In the genomic region with DNA sequence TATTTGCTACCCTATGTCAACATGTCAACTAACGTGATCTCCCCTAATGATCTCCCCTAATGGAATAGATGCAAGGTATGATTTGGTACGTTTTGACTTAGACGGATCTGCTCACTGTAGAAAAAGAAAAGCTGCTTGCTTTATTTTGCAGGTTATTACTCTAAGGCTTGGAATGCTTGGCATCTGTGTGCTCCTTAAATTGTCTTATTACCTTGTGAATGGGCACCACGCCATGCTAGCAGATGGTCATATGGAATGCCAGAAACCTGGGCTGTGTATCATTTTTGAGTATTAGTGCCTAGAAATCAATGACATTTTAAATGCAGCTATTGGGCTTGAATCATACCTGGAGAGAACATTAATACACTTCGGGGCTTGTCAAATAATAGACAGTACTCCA, we compare ENCODE assay signal across 21 cellular contexts. TPM values are rescaled to one million over a fixed set of nuclear protein-coding genes. Genes with fewer than 3 reads are reported as not detected.
DNase-seq lines count a peak whose midpoint lies in the region; ATAC-seq, FAIRE-seq and TF ChIP-seq lines count a peak whose summit lies in the region.
"Had no signal": no experiment of that assay in that cellular context is flagged by ENCODE, and none has a peak within 500 bp of the region (broad histone marks: within the 10 kb centered on the region; RNA-seq: fewer than 3 reads in every experiment).

No MANE protein-coding gene starts in this region.

- H3K27ac ChIP-seq in breast epithelium (no peak overlapping the region), astrocyte (ENCODE audit: low read depth, low read length) (no peak overlapping the region), foreskin keratinocyte (peak overlapping the region; percentile 14)
- H3K27ac ChIP-seq: BLaER1 had no signal

- H3K9ac ChIP-seq in astrocyte (ENCODE audit: low read length), result no peak overlapping the region
- H3K9ac ChIP-seq: BLaER1 had no signal

- ATAC-seq in foreskin keratinocyte, result peak; percentile 77

- H3K4me3 Mint-ChIP-seq in MCF 10A (ENCODE audit: unreplicated experiment), result peak overlapping the region; percentile 17
- H3K4me3 Mint-ChIP-seq in astrocyte (ENCODE audit: unreplicated experiment), result no peak overlapping the region
- H3K4me3 Mint-ChIP-seq in CD14-positive monocyte, result no peak overlapping the region

- H3K4me1 Mint-ChIP-seq in MCF 10A (ENCODE audit: insufficient read depth, unreplicated experiment) (peaks cover 31% of the 10 kb centered on the region), astrocyte (ENCODE audit: low read depth, unreplicated experiment) (peaks cover 4% of the 10 kb centered on the region), CD14-positive monocyte (no peaks in the 10 kb centered on the region)

- H3K36me3 ChIP-seq in breast epithelium (no peaks in the 10 kb centered on the region), astrocyte (ENCODE audit: insufficient read depth, low read length) (no peaks in the 10 kb centered on the region)
- H3K36me3 ChIP-seq: BLaER1 had no signal

- BruUV-seq in MCF 10A (replicated peaks; lab: Mats Ljungman, UMichigan), result TSS peak; percentile 90

- H3K9me3 Mint-ChIP-seq in MCF 10A (ENCODE audit: unreplicated experiment), result no peaks in the 10 kb centered on the region
- H3K9me3 Mint-ChIP-seq in astrocyte (ENCODE audit: unreplicated experiment), result no peaks in the 10 kb centered on the region
- peaks cover 0 to 4% (median 0%) of the 10 kb centered on the region in 7 donors for H3K9me3 Mint-ChIP-seq in CD14-positive monocyte

- CTCF ChIA-PET in MCF 10A (lab: Yijun Ruan, JAX), result interaction anchor here (0.6 to 1.5 kb wide), 6 partner anchors 17 to 402 kb away, joined by 3 to 7 read pairs (median 3); no protein-coding TSS in a partner anchor

- FAIRE-seq in astrocyte (lab: Jason Lieb, UNC) (no peak), urothelium cell line (lab: Jason Lieb, UNC) (peak; percentile 50)
- FAIRE-seq: GM12892, RCC 7860 had no signal

- DNase-seq in MCF 10A (ENCODE audit: unreplicated experiment) (peak; percentile 61), breast epithelium (ENCODE audit: low spot score in 2 of 2) (no peak), astrocyte (ENCODE audit: low read depth) (peak; percentile 43), foreskin keratinocyte (peak; percentile 77 to 91), urothelium cell line (ENCODE audit: low spot score) (peak; percentile 32), NCI-H2029 treated with DMSO at 0.1 percent for 48 hours (lab: John Stamatoyannopoulos, UW) (no peak), CD14-positive monocyte (ENCODE audit: low spot score) (no peak)
- DNase-seq in effector CD4-positive, alpha-beta T cell, result no peak
- DNase-seq: 8988T, DND-41, GF-D8, H7, Karpas-422, NCI-H1105 treated with DMSO at 0.1 percent for 48 hours, NCI-H187 treated with DMSO at 0.1 percent for 48 hours, NCI-H82, SHP77 treated with DMSO at 0.1 percent for 48 hours had no signal

- H3K4me2 ChIP-seq in astrocyte (ENCODE audit: low read length), result no peak overlapping the region
- H3K4me2 ChIP-seq: BLaER1 had no signal

- H3K4me3 ChIP-seq in breast epithelium (no peak overlapping the region), astrocyte (ENCODE audit: insufficient read depth, low read depth, low read length) (no peak overlapping the region)
- H3K4me3 ChIP-seq: BLaER1 had no signal

- TF ChIP-seq CTCF in MCF 10A (IDR thresholded peaks at IDR 0.05; ENCODE audit: unreplicated experiment), result no peak
- TF ChIP-seq CTCF in breast epithelium (IDR thresholded peaks at IDR 0.05), result no peak
- TF ChIP-seq CTCF in astrocyte (IDR thresholded peaks at IDR 0.05; ENCODE audit: insufficient read depth, low read depth, low read length), result no peak
- no peak for TF ChIP-seq CTCF in foreskin keratinocyte (conservative IDR thresholded peaks at IDR 0.05)
- TF ChIP-seq CTCF in CD14-positive monocyte (IDR thresholded peaks at IDR 0.05), result no peak

- intact Hi-C loops in MCF 10A (cut with micrococcal nuclease), result no loop called here
- intact Hi-C loops in breast epithelium (cut with DNase I; ENCODE audit: low total_unique reads), result no loop called here
- intact Hi-C loops in CD14-positive monocyte (cut with micrococcal nuclease), result no loop called here

- H3K36me3 Mint-ChIP-seq in MCF 10A (ENCODE audit: insufficient read depth, unreplicated experiment), result no peaks in the 10 kb centered on the region
- H3K36me3 Mint-ChIP-seq in astrocyte (ENCODE audit: low read depth, unreplicated experiment), result no peaks in the 10 kb centered on the region
- H3K36me3 Mint-ChIP-seq in CD14-positive monocyte, result no peaks in the 10 kb centered on the region

- H2AFZ ChIP-seq in astrocyte (ENCODE audit: low read depth, low read length), result no peak overlapping the region

- H3K79me2 ChIP-seq in astrocyte (ENCODE audit: insufficient read depth, low read length), result no peaks in the 10 kb centered on the region

- H3K27ac Mint-ChIP-seq in MCF 10A (ENCODE audit: low read depth, unreplicated experiment) (peak overlapping the region; percentile 20), astrocyte (ENCODE audit: unreplicated experiment) (no peak overlapping the region), CD14-positive monocyte (no peak overlapping the region)

- H3K27me3 Mint-ChIP-seq in MCF 10A (ENCODE audit: insufficient read depth, unreplicated experiment) (no peaks in the 10 kb centered on the region), astrocyte (ENCODE audit: low read depth, unreplicated experiment) (no peaks in the 10 kb centered on the region), CD14-positive monocyte (ENCODE audit: low read depth in 3 of 3) (no peaks in the 10 kb centered on the region)

- no peaks in the 10 kb centered on the region for H4K20me1 ChIP-seq in astrocyte (ENCODE audit: insufficient read depth, low read length)
- H4K20me1 ChIP-seq: BLaER1 had no signal

- H3K27me3 ChIP-seq in breast epithelium, result no peaks in the 10 kb centered on the region
- no peaks in the 10 kb centered on the region for H3K27me3 ChIP-seq in astrocyte (ENCODE audit: insufficient read depth, low read length)
- H3K27me3 ChIP-seq in foreskin keratinocyte, result no peaks in the 10 kb centered on the region
- H3K27me3 ChIP-seq: BLaER1 had no signal

- no peak for TF ChIP-seq POLR2A in breast epithelium (IDR thresholded peaks at IDR 0.05)

- H3K4me1 ChIP-seq in breast epithelium (no peaks in the 10 kb centered on the region), astrocyte (ENCODE audit: insufficient read depth, low read length) (no peaks in the 10 kb centered on the region), foreskin keratinocyte (peaks cover 35% of the 10 kb centered on the region)
- H3K4me1 ChIP-seq: BLaER1 had no signal

- POLR2A ChIA-PET in MCF 10A (lab: Yijun Ruan, JAX), result interaction anchor here (0.6 to 4.0 kb wide), 11 partner anchors 9 to 87 kb away, joined by 3 to 29 read pairs (median 3); partner anchors contain the start of gene FIGN

- H3K9me3 ChIP-seq in breast epithelium (no peaks in the 10 kb centered on the region), astrocyte (ENCODE audit: insufficient read depth, low read depth, low read length) (no peaks in the 10 kb centered on the region)
- H3K9me3 ChIP-seq: BLaER1 had no signal

RNA-seq across cellular contexts. Expression of gene FIGN, which starts 16.4 kb away (rescaled TPM):
- total RNA-seq in MCF 10A (2022), result 9.0 and 11.7 TPM in 2 replicates
- total RNA-seq in breast epithelium, result 10 to 100 TPM in 1 of 3 donors, 1 to 10 TPM in 2; 2.6 to 13.9 (median 5.0) TPM
- 25.9 and 30.3 TPM in 2 replicates for total RNA-seq in astrocyte
- 3.3 and 4.4 TPM in 2 replicates for total RNA-seq in foreskin keratinocyte
- 0.57 and 0.95 TPM in 2 replicates for polyA plus RNA-seq in foreskin keratinocyte
- not detected for polyA plus RNA-seq in CD14-positive monocyte
- total RNA-seq: HT-29 had no signal

Comparison
In these comparisons a context has a peak if more than half of its experiments do, and no peak if none do; other contexts are left out.
1. DNase-seq: peak in MCF 10A (single experiment), astrocyte (single experiment), foreskin keratinocyte (2 of 2) and urothelium cell line (single experiment); none in breast epithelium (0 of 2), NCI-H2029 treated with DMSO at 0.1 percent for 48 hours (single experiment), effector CD4-positive, alpha-beta T cell (single experiment) and CD14-positive monocyte (single experiment).